9 cellular contexts compared by ENCODE assay signal in the genomic region with DNA sequence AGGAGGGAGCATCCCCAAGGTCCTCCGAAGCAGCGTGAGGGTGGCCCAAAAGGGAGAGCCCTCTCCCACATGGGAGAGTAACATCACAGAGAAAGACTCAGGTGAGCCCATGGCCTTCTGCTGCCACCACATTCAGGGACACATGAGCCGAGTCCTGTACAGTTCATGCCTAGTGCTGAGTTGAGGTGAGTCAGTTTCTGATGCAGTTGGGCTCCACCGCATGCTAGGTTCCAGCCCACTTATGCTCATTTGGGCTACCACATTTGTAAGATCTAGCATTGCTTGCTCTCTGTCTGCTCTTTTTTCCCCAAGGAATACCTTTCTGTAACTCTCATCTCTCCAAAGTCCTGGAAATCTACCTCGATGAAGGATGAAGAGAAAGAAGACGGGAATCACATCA.
"Had no signal": no experiment of that assay in that cellular context is flagged by ENCODE, and none has a peak within 500 bp of the region (broad histone marks: within the 10 kb centered on the region; RNA-seq: fewer than 3 reads in every experiment).

No MANE protein-coding gene starts in this region.

- H3K27ac ChIP-seq: GM23248, HL-60 had no signal

- ATAC-seq: HCT116 had no signal

- H3K27ac Mint-ChIP-seq: HFFc6 had no signal

- H3K9me3 Mint-ChIP-seq: HFFc6 had no signal

- H3K9ac ChIP-seq: GM23248 had no signal

- H3K4me1 ChIP-seq: HAP-1 had no signal

- H3K9me3 ChIP-seq: HAP-1 had no signal

- H3K4me3 ChIP-seq: GM23248, HAP-1 had no signal

- H3K4me3 Mint-ChIP-seq: HFFc6 had no signal

- DNase-seq: GM23248, GOT3, H7, HFFc6, IMR-90, KBM-7 had no signal

- H2AFZ ChIP-seq: GM23248 had no signal
